1 cellular context compared by ENCODE assay signal in the genomic region with DNA sequence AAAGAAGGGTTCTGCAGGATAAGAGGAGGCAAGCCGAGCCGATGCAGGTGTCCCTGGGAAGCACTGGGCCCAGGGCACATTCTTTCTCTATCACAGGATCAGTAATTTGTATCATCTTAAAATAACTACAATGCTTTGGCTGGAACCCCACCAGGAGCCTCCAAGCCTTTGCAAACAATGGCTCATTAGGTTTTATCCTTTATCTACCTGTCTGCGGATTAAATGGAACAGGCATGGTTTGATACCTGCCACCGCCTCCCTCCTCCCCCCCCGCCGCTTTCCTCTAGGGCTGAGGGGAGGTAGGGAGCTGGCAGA.
TF ChIP-seq lines count a peak whose summit lies in the region.

No MANE protein-coding gene starts in this region.

TF ChIP-seq in SK-N-SH treated with all-trans-retinoic acid at 6 μM for 48 hours, 23 proteins besides CTCF, POLR2A, EP300 and RAD21 (continued from another document):
- TF ChIP-seq, protein P1, sequence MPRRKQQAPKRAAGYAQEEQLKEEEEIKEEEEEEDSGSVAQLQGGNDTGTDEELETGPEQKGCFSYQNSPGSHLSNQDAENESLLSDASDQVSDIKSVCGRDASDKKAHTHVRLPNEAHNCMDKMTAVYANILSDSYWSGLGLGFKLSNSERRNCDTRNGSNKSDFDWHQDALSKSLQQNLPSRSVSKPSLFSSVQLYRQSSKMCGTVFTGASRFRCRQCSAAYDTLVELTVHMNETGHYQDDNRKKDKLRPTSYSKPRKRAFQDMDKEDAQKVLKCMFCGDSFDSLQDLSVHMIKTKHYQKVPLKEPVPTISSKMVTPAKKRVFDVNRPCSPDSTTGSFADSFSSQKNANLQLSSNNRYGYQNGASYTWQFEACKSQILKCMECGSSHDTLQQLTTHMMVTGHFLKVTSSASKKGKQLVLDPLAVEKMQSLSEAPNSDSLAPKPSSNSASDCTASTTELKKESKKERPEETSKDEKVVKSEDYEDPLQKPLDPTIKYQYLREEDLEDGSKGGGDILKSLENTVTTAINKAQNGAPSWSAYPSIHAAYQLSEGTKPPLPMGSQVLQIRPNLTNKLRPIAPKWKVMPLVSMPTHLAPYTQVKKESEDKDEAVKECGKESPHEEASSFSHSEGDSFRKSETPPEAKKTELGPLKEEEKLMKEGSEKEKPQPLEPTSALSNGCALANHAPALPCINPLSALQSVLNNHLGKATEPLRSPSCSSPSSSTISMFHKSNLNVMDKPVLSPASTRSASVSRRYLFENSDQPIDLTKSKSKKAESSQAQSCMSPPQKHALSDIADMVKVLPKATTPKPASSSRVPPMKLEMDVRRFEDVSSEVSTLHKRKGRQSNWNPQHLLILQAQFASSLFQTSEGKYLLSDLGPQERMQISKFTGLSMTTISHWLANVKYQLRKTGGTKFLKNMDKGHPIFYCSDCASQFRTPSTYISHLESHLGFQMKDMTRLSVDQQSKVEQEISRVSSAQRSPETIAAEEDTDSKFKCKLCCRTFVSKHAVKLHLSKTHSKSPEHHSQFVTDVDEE (CRISPR knock-in tag; IDR thresholded peaks at IDR 0.05), result no peak
- TF ChIP-seq SNAI2 (CRISPR knock-in tag; IDR thresholded peaks at IDR 0.05) (no peak), POU6F1 (CRISPR knock-in tag; IDR thresholded peaks at IDR 0.05; ENCODE audit: borderline replicate concordance, low read depth) (no peak)
